In the genomic region with DNA sequence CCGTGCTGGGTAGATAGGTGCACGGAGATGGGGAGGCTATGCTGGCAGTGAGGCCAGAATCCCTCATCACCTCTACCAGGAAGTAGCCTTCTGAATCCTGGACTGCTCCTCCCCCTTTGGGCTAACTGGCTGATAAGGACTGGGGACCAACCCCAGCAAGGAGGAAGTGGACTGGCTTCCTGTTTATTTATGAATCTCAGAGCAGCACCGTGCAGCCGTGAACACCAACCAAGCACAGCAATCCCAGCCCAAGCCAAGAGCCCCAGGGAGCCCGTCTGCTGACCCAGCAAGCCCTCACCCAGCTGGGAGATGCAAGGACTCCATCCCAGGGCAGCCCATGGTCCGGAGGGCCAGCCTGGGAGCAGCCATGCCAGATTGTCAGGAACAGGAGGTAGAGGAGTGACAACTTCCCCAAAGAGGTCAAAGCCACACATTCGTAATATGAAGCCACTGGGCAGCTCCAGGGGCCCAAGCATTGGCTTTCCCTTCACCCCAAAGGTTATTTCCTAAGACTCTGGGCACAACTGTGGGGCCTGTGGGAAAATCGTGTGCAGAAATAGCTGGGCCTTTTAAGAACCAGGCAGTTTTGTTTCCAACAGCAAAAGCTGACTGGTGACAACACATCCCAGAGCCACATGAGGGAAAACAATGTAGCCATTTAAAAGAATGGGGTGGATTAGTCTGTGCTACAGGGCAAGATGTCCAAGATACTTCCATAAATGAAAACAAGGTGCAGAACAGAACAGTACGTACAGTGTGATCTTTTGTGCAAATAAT, we compare ENCODE assay signal across 8 cellular contexts. TPM values are rescaled to one million over a fixed set of nuclear protein-coding genes. Genes with fewer than 3 reads are reported as not detected.
DNase-seq lines count a peak whose midpoint lies in the region; ATAC-seq and TF ChIP-seq lines count a peak whose summit lies in the region.

No MANE protein-coding gene starts in this region.

- H3K27ac ChIP-seq in left ventricle myocardium inferior (replicated peaks), result peak overlapping the region; percentile 58

- DNase-seq in activated naive CD4-positive, alpha-beta T cell treated with anti-CD3 and anti-CD28 coated beads for 36 hours, result peak; percentile 22
- no peak for DNase-seq in activated naive CD4-positive, alpha-beta T cell (lab: John Stamatoyannopoulos, UW)
- no peak for DNase-seq in T-helper 17 cell
- no peak for DNase-seq in left ventricle myocardium inferior

- H3K27ac Mint-ChIP-seq in activated naive CD4-positive, alpha-beta T cell treated with anti-CD3 and anti-CD28 coated beads for 36 hours, result no peak overlapping the region
- H3K27ac Mint-ChIP-seq in T-helper 17 cell, result peak overlapping the region; percentile 91
- peak overlapping the region; percentile 87 for H3K27ac Mint-ChIP-seq in stimulated activated naive CD8-positive, alpha-beta T cell treated with anti-CD3 and anti-CD28 coated beads, Interleukin-15, Interleukin-2, amounts not matched to agents 100 ng/mL and 50 ng/mL, for 24 hours

- no peak for ATAC-seq in T-helper 17 cell
- ATAC-seq in GM21786 (IDR thresholded peaks at IDR 0.05; ENCODE audit: unreplicated experiment), result no peak
- ATAC-seq in GM19324 (IDR thresholded peaks at IDR 0.05; ENCODE audit: low FRiP score, unreplicated experiment), result no peak
- no peak for ATAC-seq in GM19463 (IDR thresholded peaks at IDR 0.05; ENCODE audit: unreplicated experiment)

- intact Hi-C loops in activated naive CD4-positive, alpha-beta T cell treated with anti-CD3 and anti-CD28 coated beads for 36 hours (cut with micrococcal nuclease), result no loop called here
- intact Hi-C loops in left ventricle myocardium inferior (cut with micrococcal nuclease), result no loop called here

- H3K4me1 Mint-ChIP-seq in activated naive CD4-positive, alpha-beta T cell treated with anti-CD3 and anti-CD28 coated beads for 36 hours (ENCODE audit: low read depth), result peaks cover 47% of the 10 kb centered on the region
- H3K4me1 Mint-ChIP-seq in T-helper 17 cell, result peaks cover 59% of the 10 kb centered on the region
- H3K4me1 Mint-ChIP-seq in stimulated activated naive CD8-positive, alpha-beta T cell treated with anti-CD3 and anti-CD28 coated beads, Interleukin-15, Interleukin-2, amounts not matched to agents 100 ng/mL and 50 ng/mL, for 24 hours (ENCODE audit: low read depth), result peaks cover 62% of the 10 kb centered on the region

- no peaks in the 10 kb centered on the region for H3K36me3 ChIP-seq in left ventricle myocardium inferior

- no peaks in the 10 kb centered on the region for H3K27me3 ChIP-seq in left ventricle myocardium inferior (ENCODE audit: low read depth)

- H3K9me3 ChIP-seq in T-helper 17 cell (ENCODE audit: control insufficient read depth, low read length, poor library complexity, severe bottlenecking), result no peaks in the 10 kb centered on the region
- H3K9me3 ChIP-seq in left ventricle myocardium inferior (replicated peaks), result no peaks in the 10 kb centered on the region

- no peak overlapping the region for H3K4me3 Mint-ChIP-seq in activated naive CD4-positive, alpha-beta T cell treated with anti-CD3 and anti-CD28 coated beads for 36 hours
- peak overlapping the region; percentile 85 for H3K4me3 Mint-ChIP-seq in T-helper 17 cell
- peak overlapping the region; percentile 63 for H3K4me3 Mint-ChIP-seq in stimulated activated naive CD8-positive, alpha-beta T cell treated with anti-CD3 and anti-CD28 coated beads, Interleukin-15, Interleukin-2, amounts not matched to agents 100 ng/mL and 50 ng/mL, for 24 hours

- TF ChIP-seq CTCF in left ventricle myocardium inferior (IDR thresholded peaks at IDR 0.05; ENCODE audit: borderline replicate concordance), result no peak

- no peak overlapping the region for H3K4me3 ChIP-seq in left ventricle myocardium inferior

- H3K4me1 ChIP-seq in left ventricle myocardium inferior, result peaks cover 10% of the 10 kb centered on the region

- no peaks in the 10 kb centered on the region for H3K9me3 Mint-ChIP-seq in activated naive CD4-positive, alpha-beta T cell treated with anti-CD3 and anti-CD28 coated beads for 36 hours
- H3K9me3 Mint-ChIP-seq in stimulated activated naive CD8-positive, alpha-beta T cell treated with anti-CD3 and anti-CD28 coated beads, Interleukin-15, Interleukin-2, amounts not matched to agents 100 ng/mL and 50 ng/mL, for 24 hours, result no peaks in the 10 kb centered on the region

- no peaks in the 10 kb centered on the region for H3K36me3 Mint-ChIP-seq in activated naive CD4-positive, alpha-beta T cell treated with anti-CD3 and anti-CD28 coated beads for 36 hours (ENCODE audit: low read depth)
- no peaks in the 10 kb centered on the region for H3K36me3 Mint-ChIP-seq in T-helper 17 cell (ENCODE audit: low read depth)
- H3K36me3 Mint-ChIP-seq in stimulated activated naive CD8-positive, alpha-beta T cell treated with anti-CD3 and anti-CD28 coated beads, Interleukin-15, Interleukin-2, amounts not matched to agents 100 ng/mL and 50 ng/mL, for 24 hours (ENCODE audit: low read depth), result no peaks in the 10 kb centered on the region

- H3K27me3 Mint-ChIP-seq in activated naive CD4-positive, alpha-beta T cell treated with anti-CD3 and anti-CD28 coated beads for 36 hours (ENCODE audit: low read depth), result no peaks in the 10 kb centered on the region
- H3K27me3 Mint-ChIP-seq in T-helper 17 cell, result no peaks in the 10 kb centered on the region
- no peaks in the 10 kb centered on the region for H3K27me3 Mint-ChIP-seq in stimulated activated naive CD8-positive, alpha-beta T cell treated with anti-CD3 and anti-CD28 coated beads, Interleukin-15, Interleukin-2, amounts not matched to agents 100 ng/mL and 50 ng/mL, for 24 hours

- CTCF ChIA-PET in activated naive CD4-positive, alpha-beta T cell treated with anti-CD3 and anti-CD28 coated beads for 36 hours (lab: Charles Lee), result interaction anchor here (0.6 to 3.7 kb wide), 6 partner anchors 14 to 168 kb away, joined by 3 to 26 read pairs (median 4); no protein-coding TSS in a partner anchor

RNA-seq across cellular contexts. Expression of a gene that starts 23.9 kb away (rescaled TPM):
- total RNA-seq in activated naive CD4-positive, alpha-beta T cell treated with anti-CD3 and anti-CD28 coated beads for 36 hours, result 100 to 1,000 TPM; 390 to 404 TPM
- 10 to 100 TPM; 45.8 to 49.9 TPM for total RNA-seq in T-helper 17 cell
- 217 TPM for total RNA-seq in left ventricle myocardium inferior

RNA-seq across cellular contexts. Expression of a gene that starts 28.7 kb away (rescaled TPM):
- total RNA-seq in activated naive CD4-positive, alpha-beta T cell treated with anti-CD3 and anti-CD28 coated beads for 36 hours, result 1 to 10 TPM; 5.5 to 5.8 TPM
- total RNA-seq in T-helper 17 cell (10 to 100 TPM; 53.5 to 56.9 TPM), left ventricle myocardium inferior (19.2 TPM)
